Comparison of ENCODE assay signal across 21 cellular contexts in genomic region chr10:48773580-48773979, GRCh38.
DNase-seq lines count a peak whose midpoint lies in the region; ATAC-seq and TF ChIP-seq lines count a peak whose summit lies in the region.
"Had no signal": no experiment of that assay in that cellular context is flagged by ENCODE, and none has a peak within 500 bp of the region (broad histone marks: within the 10 kb centered on the region; RNA-seq: fewer than 3 reads in every experiment).

No MANE protein-coding gene starts in this region.

- no peak overlapping the region for H3K4me3 ChIP-seq in Panc1 (ENCODE audit: low read depth in 2 of 2, low read length in 2 of 2)
- H3K4me3 ChIP-seq: PC-9 had no signal

- H3K4me3 Mint-ChIP-seq in activated CD8-positive, alpha-beta T cell treated with anti-CD3 and anti-CD28 coated beads, Interleukin-2, amount 10 ng/mL, durations not matched to agents 7 days and 5 days: no peak overlapping the region
- no peak overlapping the region for H3K4me3 Mint-ChIP-seq in activated CD8-positive, alpha-beta T cell treated with anti-CD3 and anti-CD28 coated beads for 36 hours
- no peak overlapping the region for H3K4me3 Mint-ChIP-seq in stimulated activated memory B cell treated with anti-CD40 and anti-IgM and Interleukin-4, amounts not matched to agents 10 μg/mL and 1 μg/mL and 100 μg/mL, for 72 hours
- H3K4me3 Mint-ChIP-seq: CD4-positive, alpha-beta T cell had no signal

- H3K9me3 Mint-ChIP-seq in activated CD8-positive, alpha-beta T cell treated with anti-CD3 and anti-CD28 coated beads, Interleukin-2, amount 10 ng/mL, durations not matched to agents 7 days and 5 days (ENCODE audit: insufficient read depth): no peaks in the 10 kb centered on the region
- H3K9me3 Mint-ChIP-seq in activated CD8-positive, alpha-beta T cell treated with anti-CD3 and anti-CD28 coated beads for 36 hours: no peaks in the 10 kb centered on the region
- peaks cover 5% of the 10 kb centered on the region for H3K9me3 Mint-ChIP-seq in stimulated activated memory B cell treated with anti-CD40 and anti-IgM and Interleukin-4, amounts not matched to agents 10 μg/mL and 1 μg/mL and 100 μg/mL, for 72 hours
- H3K9me3 Mint-ChIP-seq: CD4-positive, alpha-beta T cell had no signal

- in situ Hi-C loops in Panc1 (cut with HindIII; ENCODE audit: low pct_unique_long_range_greater_than_20kb, low sequenced_read_pairs): no loop called here

- no peaks in the 10 kb centered on the region for H3K4me1 Mint-ChIP-seq in activated CD8-positive, alpha-beta T cell treated with anti-CD3 and anti-CD28 coated beads, Interleukin-2, amount 10 ng/mL, durations not matched to agents 7 days and 5 days (ENCODE audit: low read depth)
- no peaks in the 10 kb centered on the region for H3K4me1 Mint-ChIP-seq in activated CD8-positive, alpha-beta T cell treated with anti-CD3 and anti-CD28 coated beads for 36 hours (ENCODE audit: low read depth)
- peaks cover 39% of the 10 kb centered on the region for H3K4me1 Mint-ChIP-seq in stimulated activated memory B cell treated with anti-CD40 and anti-IgM and Interleukin-4, amounts not matched to agents 10 μg/mL and 1 μg/mL and 100 μg/mL, for 72 hours

- H3K36me3 Mint-ChIP-seq in activated CD8-positive, alpha-beta T cell treated with anti-CD3 and anti-CD28 coated beads, Interleukin-2, amount 10 ng/mL, durations not matched to agents 7 days and 5 days (ENCODE audit: low read depth): no peaks in the 10 kb centered on the region
- no peaks in the 10 kb centered on the region for H3K36me3 Mint-ChIP-seq in activated CD8-positive, alpha-beta T cell treated with anti-CD3 and anti-CD28 coated beads for 36 hours (ENCODE audit: low read depth)
- peaks cover 80% of the 10 kb centered on the region for H3K36me3 Mint-ChIP-seq in stimulated activated memory B cell treated with anti-CD40 and anti-IgM and Interleukin-4, amounts not matched to agents 10 μg/mL and 1 μg/mL and 100 μg/mL, for 72 hours

- ATAC-seq in activated CD8-positive, alpha-beta T cell treated with anti-CD3 and anti-CD28 coated beads, Interleukin-2, amount 10 ng/mL, durations not matched to agents 7 days and 5 days: no peak
- no peak for ATAC-seq in activated CD8-positive, alpha-beta T cell treated with anti-CD3 and anti-CD28 coated beads for 36 hours
- ATAC-seq in HG02759 (IDR thresholded peaks at IDR 0.05; ENCODE audit: unreplicated experiment): peak; percentile 70
- ATAC-seq in Panc1: 0 out of 2 replicates have a peak, but pooled peaks have one; percentile 42
- peak; percentile 53 for ATAC-seq in stimulated activated memory B cell treated with anti-CD40 and anti-IgM and Interleukin-4, amounts not matched to agents 10 μg/mL and 1 μg/mL and 100 μg/mL, for 72 hours
- no peak for ATAC-seq in HG02763 (IDR thresholded peaks at IDR 0.05; ENCODE audit: unreplicated experiment)
- ATAC-seq: HepG2 had no signal

- H3K4me1 ChIP-seq in Panc1 (ENCODE audit: control insufficient read depth, insufficient read depth, low read length): no peaks in the 10 kb centered on the region

- CTCF ChIA-PET in activated CD8-positive, alpha-beta T cell treated with anti-CD3 and anti-CD28 coated beads, Interleukin-2, amount 10 ng/mL, durations not matched to agents 7 days and 5 days (lab: Charles Lee): no interaction called here
- CTCF ChIA-PET in activated CD8-positive, alpha-beta T cell treated with anti-CD3 and anti-CD28 coated beads for 36 hours (lab: Charles Lee): no interaction called here
- CTCF ChIA-PET in Panc1 (lab: Charles Lee): no interaction called here

- H3K27me3 ChIP-seq in Panc1 (ENCODE audit: control insufficient read depth, insufficient read depth, low read length): no peaks in the 10 kb centered on the region; the same call in 1 of the 2 replicates

- H3K27me3 Mint-ChIP-seq in activated CD8-positive, alpha-beta T cell treated with anti-CD3 and anti-CD28 coated beads, Interleukin-2, amount 10 ng/mL, durations not matched to agents 7 days and 5 days (ENCODE audit: low read depth): no peaks in the 10 kb centered on the region
- H3K27me3 Mint-ChIP-seq in activated CD8-positive, alpha-beta T cell treated with anti-CD3 and anti-CD28 coated beads for 36 hours: no peaks in the 10 kb centered on the region
- H3K27me3 Mint-ChIP-seq in stimulated activated memory B cell treated with anti-CD40 and anti-IgM and Interleukin-4, amounts not matched to agents 10 μg/mL and 1 μg/mL and 100 μg/mL, for 72 hours: no peaks in the 10 kb centered on the region
- H3K27me3 Mint-ChIP-seq: CD4-positive, alpha-beta T cell had no signal

- no peaks in the 10 kb centered on the region for H3K9me3 ChIP-seq in Panc1 (ENCODE audit: control insufficient read depth, insufficient read depth, low read depth, low read length)

- no peaks in the 10 kb centered on the region for H3K36me3 ChIP-seq in Panc1 (ENCODE audit: control insufficient read depth, insufficient read depth, low read length)

- no peak for TF ChIP-seq CTCF in activated CD8-positive, alpha-beta T cell treated with anti-CD3 and anti-CD28 coated beads for 36 hours (IDR thresholded peaks at IDR 0.05)
- TF ChIP-seq CTCF in Panc1 (IDR thresholded peaks at IDR 0.05): no peak

- no peak overlapping the region for H3K27ac ChIP-seq in Panc1 (ENCODE audit: low read length)
- H3K27ac ChIP-seq: 22Rv1, PC-9 had no signal

- no TSS peak for BruUV-seq in Panc1 (replicated peaks; lab: Mats Ljungman, UMichigan)

- intact Hi-C loops in activated CD8-positive, alpha-beta T cell treated with anti-CD3 and anti-CD28 coated beads for 36 hours (cut with micrococcal nuclease): no loop called here
- intact Hi-C loops in Panc1 (cut with micrococcal nuclease; ENCODE audit: unreplicated experiment): no loop called here

- H3K27ac Mint-ChIP-seq in activated CD8-positive, alpha-beta T cell treated with anti-CD3 and anti-CD28 coated beads, Interleukin-2, amount 10 ng/mL, durations not matched to agents 7 days and 5 days: no peak overlapping the region
- no peak overlapping the region for H3K27ac Mint-ChIP-seq in activated CD8-positive, alpha-beta T cell treated with anti-CD3 and anti-CD28 coated beads for 36 hours
- H3K27ac Mint-ChIP-seq in stimulated activated memory B cell treated with anti-CD40 and anti-IgM and Interleukin-4, amounts not matched to agents 10 μg/mL and 1 μg/mL and 100 μg/mL, for 72 hours: peak overlapping the region; percentile 73
- H3K27ac Mint-ChIP-seq: CD4-positive, alpha-beta T cell had no signal

- peak; percentile 5 for DNase-seq in activated CD8-positive, alpha-beta T cell treated with anti-CD3 and anti-CD28 coated beads, Interleukin-2, amount 10 ng/mL, durations not matched to agents 7 days and 5 days
- DNase-seq in activated CD8-positive, alpha-beta T cell treated with anti-CD3 and anti-CD28 coated beads for 36 hours: no peak
- no peak for DNase-seq in Panc1 (ENCODE audit: low read depth, low spot score)
- no peak for DNase-seq in NCI-H1105 treated with DMSO at 0.1 percent for 48 hours (lab: John Stamatoyannopoulos, UW)
- no peak for DNase-seq in medulla oblongata (ENCODE audit: extremely low spot score)
- DNase-seq: AML-193; CD4-positive, alpha-beta T cell; EL; HCEC 1CT; KG1; MV-4-11; NCI-H1436 treated with DMSO at 0.1 percent for 48 hours; NCI-H2029 treated with DMSO at 0.1 percent for 48 hours; NCI-H2171; NCI-H526; PC-9 had no signal

- POLR2A ChIA-PET in activated CD8-positive, alpha-beta T cell treated with anti-CD3 and anti-CD28 coated beads, Interleukin-2, amount 10 ng/mL, durations not matched to agents 7 days and 5 days (lab: Charles Lee): no interaction called here
- POLR2A ChIA-PET in activated CD8-positive, alpha-beta T cell treated with anti-CD3 and anti-CD28 coated beads for 36 hours (lab: Charles Lee): no interaction called here
- POLR2A ChIA-PET in Panc1 (lab: Charles Lee): no interaction called here

Comparison
In these comparisons a context has a peak if more than half of its experiments do, and no peak if none do; other contexts are left out.
1. ATAC-seq: peak in HG02759 (single experiment), Panc1 (single experiment) and stimulated activated memory B cell treated with anti-CD40 and anti-IgM and Interleukin-4, amounts not matched to agents 10 μg/mL and 1 μg/mL and 100 μg/mL, for 72 hours (single experiment); none in activated CD8-positive, alpha-beta T cell treated with anti-CD3 and anti-CD28 coated beads, Interleukin-2, amount 10 ng/mL, durations not matched to agents 7 days and 5 days (single experiment), activated CD8-positive, alpha-beta T cell treated with anti-CD3 and anti-CD28 coated beads for 36 hours (single experiment) and HG02763 (single experiment).